In the genomic region with DNA sequence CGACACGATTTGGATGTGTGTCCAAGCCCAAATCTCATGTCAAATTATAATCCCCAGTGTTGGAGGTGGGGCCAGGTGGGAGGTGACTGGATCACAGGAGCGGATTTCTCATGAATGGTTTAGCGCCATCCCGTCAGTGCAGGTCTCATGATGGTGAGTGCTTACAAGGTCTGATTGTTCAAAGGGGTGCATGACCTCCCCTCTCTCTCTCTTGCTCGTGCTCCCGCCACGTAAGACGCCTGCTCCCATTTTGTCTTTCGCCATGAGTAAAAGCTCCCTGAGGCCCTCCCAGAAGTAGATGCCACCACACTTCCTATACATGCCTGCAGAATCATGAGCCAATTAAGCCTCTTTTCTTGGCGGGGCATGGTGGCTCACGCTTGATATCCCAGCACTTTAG, we compare ENCODE assay signal across 22 cellular contexts.
"Had no signal": no experiment of that assay in that cellular context is flagged by ENCODE, and none has a peak within 500 bp of the region (broad histone marks: within the 10 kb centered on the region; RNA-seq: fewer than 3 reads in every experiment).

No MANE protein-coding gene starts in this region.

- H3K4me3 Mint-ChIP-seq: activated CD8-positive, alpha-beta T cell treated with anti-CD3 and anti-CD28 coated beads for 36 hours; activated naive CD4-positive, alpha-beta T cell treated with anti-CD3 and anti-CD28 coated beads, Interleukin-2, amount 50 U/mL, for 24 hours; activated T-cell treated with anti-CD3 and anti-CD28 coated beads, Interleukin-2, amount 50 U/mL, for 72 hours; memory B cell; naive B cell; neural progenitor cell; T-helper 2 cell treated with Interferon-gamma antibody and Interleukin-4, amounts not matched to agents 5 μg/mL and 100 μg/mL, for 36 hours; WTC11 had no signal

- H3K27ac Mint-ChIP-seq: activated CD8-positive, alpha-beta T cell treated with anti-CD3 and anti-CD28 coated beads for 36 hours; activated naive CD4-positive, alpha-beta T cell treated with anti-CD3 and anti-CD28 coated beads, Interleukin-2, amount 50 U/mL, for 24 hours; activated T-cell treated with anti-CD3 and anti-CD28 coated beads, Interleukin-2, amount 50 U/mL, for 72 hours; memory B cell; naive B cell; neural progenitor cell; T-helper 2 cell treated with Interferon-gamma antibody and Interleukin-4, amounts not matched to agents 5 μg/mL and 100 μg/mL, for 36 hours; WTC11 had no signal

- H3K36me3 Mint-ChIP-seq: activated naive CD4-positive, alpha-beta T cell treated with anti-CD3 and anti-CD28 coated beads, Interleukin-2, amount 50 U/mL, for 24 hours; memory B cell; naive B cell; neural progenitor cell; WTC11 had no signal

- H3K4me1 Mint-ChIP-seq: activated naive CD4-positive, alpha-beta T cell treated with anti-CD3 and anti-CD28 coated beads, Interleukin-2, amount 50 U/mL, for 24 hours; memory B cell; naive B cell had no signal

- ATAC-seq: activated CD8-positive, alpha-beta T cell treated with anti-CD3 and anti-CD28 coated beads for 36 hours; activated T-cell treated with anti-CD3 and anti-CD28 coated beads, Interleukin-2, amount 50 U/mL, for 72 hours; esophagus mucosa; gastrocnemius medialis; mucosa of descending colon; WTC11 had no signal

- DNase-seq: activated CD4-positive, alpha-beta T cell treated with anti-CD3 and anti-CD28 coated beads for 48 hours; activated CD8-positive, alpha-beta T cell treated with anti-CD3 and anti-CD28 coated beads for 36 hours; activated effector memory CD4-positive, alpha-beta T cell treated with anti-CD3 and anti-CD28 coated beads, Interleukin-2, amount 50 U/mL, for 16 hours; activated T-cell treated with anti-CD3 and anti-CD28 coated beads, Interleukin-2, amount 50 U/mL, for 72 hours; cerebellar nuclear complex; effector CD8-positive, alpha-beta T cell; gastrocnemius medialis; mucosa of descending colon; naive B cell; ovary; stimulated activated CD4-positive, alpha-beta T cell treated with anti-CD3 and anti-CD28 coated beads, Interleukin-12 subunit alpha, Interleukin-12 subunit beta, amount 100 ng/mL, for 4 hours; stimulated activated CD4-positive, alpha-beta T cell treated with anti-CD3 and anti-CD28 coated beads, Interleukin-1b, Interleukin-23, amount 100 ng/mL, for 48 hours; stimulated activated CD8-positive, alpha-beta memory T cell treated with anti-CD3 and anti-CD28 coated beads, Interleukin-4, amount 100 ng/mL, for 48 hours; stimulated activated naive CD4-positive, alpha-beta T cell; tibial artery; uterus had no signal

- H3K9me3 Mint-ChIP-seq: activated CD8-positive, alpha-beta T cell treated with anti-CD3 and anti-CD28 coated beads for 36 hours; activated naive CD4-positive, alpha-beta T cell treated with anti-CD3 and anti-CD28 coated beads, Interleukin-2, amount 50 U/mL, for 24 hours; activated T-cell treated with anti-CD3 and anti-CD28 coated beads, Interleukin-2, amount 50 U/mL, for 72 hours; memory B cell; neural progenitor cell; T-helper 2 cell treated with Interferon-gamma antibody and Interleukin-4, amounts not matched to agents 5 μg/mL and 100 μg/mL, for 36 hours; WTC11 had no signal
